ENCODE assay signal across 2 cellular contexts in genomic region chr10:78332013-78332412, GRCh38.
TF ChIP-seq lines count a peak whose summit lies in the region.

No MANE protein-coding gene starts in this region.

TF ChIP-seq in IMR-90, 13 proteins besides CTCF, POLR2A, EP300 and RAD21:
- TF ChIP-seq MAFK (IDR thresholded peaks at IDR 0.05; ENCODE audit: low read depth, low read length) (no peak), MXI1 (IDR thresholded peaks at IDR 0.05; ENCODE audit: borderline replicate concordance, low read depth, low read length) (no peak), BHLHE40 (IDR thresholded peaks at IDR 0.05; ENCODE audit: low read depth, low read length) (no peak), CEBPB (IDR thresholded peaks at IDR 0.05; ENCODE audit: low read depth, low read length) (no peak), CHD1 (IDR thresholded peaks at IDR 0.05; ENCODE audit: low read depth, low read length) (no peak), ELK1 (IDR thresholded peaks at IDR 0.05; ENCODE audit: borderline replicate concordance, low read depth, low read length) (no peak), RFX5 (IDR thresholded peaks at IDR 0.05; ENCODE audit: low read depth, low read length) (no peak), MAZ (IDR thresholded peaks at IDR 0.05; ENCODE audit: borderline replicate concordance, low read depth, low read length) (no peak), FOS (IDR thresholded peaks at IDR 0.05; ENCODE audit: low read depth, low read length) (no peak), RCOR1 (IDR thresholded peaks at IDR 0.05; ENCODE audit: insufficient replicate concordance, low read length) (no peak), NFE2L2 (IDR thresholded peaks at IDR 0.05; ENCODE audit: low read depth, low read length) (no peak)
TF ChIP-seq in IMR-90: peak in this region for 0.

TF ChIP-seq in H1, 55 proteins besides CTCF, POLR2A, EP300 and RAD21:
- TF ChIP-seq MAX (IDR thresholded peaks at IDR 0.05): no peak
- no peak for TF ChIP-seq SIN3A (conservative IDR thresholded peaks at IDR 0.05 in 1 of 2, IDR thresholded peaks at IDR 0.05 in 1 of 2; ENCODE audit: low read depth in 1 of 2, low read length in 2 of 2)
- TF ChIP-seq SRF (IDR thresholded peaks at IDR 0.05; ENCODE audit: low read depth, low read length): no peak
- TF ChIP-seq NRF1 (IDR thresholded peaks at IDR 0.05; ENCODE audit: low read depth, low read length): no peak
- TF ChIP-seq ATF3 (IDR thresholded peaks at IDR 0.05; ENCODE audit: insufficient read depth, low read depth, low read length): no peak
- no peak for TF ChIP-seq MAFK (IDR thresholded peaks at IDR 0.05; ENCODE audit: low read depth, low read length)
